In the genomic region with DNA sequence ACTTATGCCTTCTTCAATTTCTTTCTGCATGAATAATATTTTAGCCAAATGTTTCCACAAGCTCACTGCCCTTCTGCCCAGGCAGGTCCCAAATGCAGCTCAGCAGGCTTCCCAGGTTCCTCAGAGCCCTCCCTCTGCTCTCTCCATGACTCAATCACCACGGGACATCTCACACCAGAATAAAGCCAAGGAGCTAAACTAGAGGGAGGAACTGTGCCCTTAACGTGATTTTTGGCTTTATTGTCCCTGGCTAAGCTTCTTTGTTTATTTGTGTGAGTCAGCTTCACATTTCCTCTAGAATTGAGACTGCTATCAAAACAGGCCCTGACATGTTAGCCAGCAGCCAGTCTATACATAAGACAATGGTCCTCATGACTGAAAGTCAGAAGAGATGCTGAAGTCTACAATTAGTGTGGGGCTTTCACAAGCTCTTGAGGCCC, we compare ENCODE assay signal across 9 cellular contexts.
DNase-seq lines count a peak whose midpoint lies in the region; ATAC-seq, FAIRE-seq and TF ChIP-seq lines count a peak whose summit lies in the region.
"Had no signal": no experiment of that assay in that cellular context is flagged by ENCODE, and none has a peak within 500 bp of the region (broad histone marks: within the 10 kb centered on the region; RNA-seq: fewer than 3 reads in every experiment).

No MANE protein-coding gene starts in this region.

- H4K20me1 ChIP-seq in GM12878 (ENCODE audit: control insufficient read depth, insufficient read depth), result no peaks in the 10 kb centered on the region

- no peaks in the 10 kb centered on the region for H3K4me1 ChIP-seq in GM12878 (ENCODE audit: control insufficient read depth, insufficient read depth, low read length)
- no peaks in the 10 kb centered on the region for H3K4me1 ChIP-seq in effector memory CD4-positive, alpha-beta T cell (ENCODE audit: control insufficient read depth, insufficient read depth, low read length, poor library complexity, severe bottlenecking)

- ATAC-seq in GM18861 (IDR thresholded peaks at IDR 0.05; ENCODE audit: unreplicated experiment) (peak; percentile 71), HG03469 (IDR thresholded peaks at IDR 0.05; ENCODE audit: unreplicated experiment) (peak; percentile 29), GM12878 (peak; percentile 68)

- no peak for TF ChIP-seq POLR2A in GM12878 (IDR thresholded peaks at IDR 0.05; ENCODE audit: low read depth, low read length)

- H3K9me3 ChIP-seq in GM12878 (replicated peaks; ENCODE audit: control insufficient read depth, insufficient read depth, low read length), result no peaks in the 10 kb centered on the region; the same call in 1 of the 3 replicates
- no peaks in the 10 kb centered on the region for H3K9me3 ChIP-seq in effector memory CD4-positive, alpha-beta T cell (ENCODE audit: control insufficient read depth, low read length)

- 2% methylated on average over 2 of the region's 2 CpGs for WGBS in GM12878 (ENCODE audit: insufficient coverage, insufficient replicate concordance, low lambda C conversion rate, missing lambda C conversion rate)

- peak overlapping the region; percentile 44; the same call in 1 of the 2 replicates for H3K4me2 ChIP-seq in GM12878 (ENCODE audit: control insufficient read depth, insufficient read depth)

- peak overlapping the region; percentile 56 for H2AFZ ChIP-seq in GM12878 (ENCODE audit: control insufficient read depth, low read depth, low read length)

- H3K9ac ChIP-seq in GM12878 (ENCODE audit: control insufficient read depth, insufficient read depth, low read length), result no peak overlapping the region

- CTCF ChIA-PET in GM12878 (lab: Yijun Ruan, JAX), result interaction anchor here (0.6 to 1.4 kb wide), 3 partner anchors 10 to 166 kb away, joined by 3 to 4 read pairs (median 4); no protein-coding TSS in a partner anchor

- DNase-seq in GM12878 (ENCODE audit: low read depth, low spot score), result peak; percentile 33
- DNase-seq in retinal pigment epithelial cell (ENCODE audit: low read depth), result peak; percentile 65
- no peak for DNase-seq in effector memory CD4-positive, alpha-beta T cell
- DNase-seq in activated T-cell treated with anti-CD3 and anti-CD28 coated beads, Interleukin-2, amount 50 U/mL, for 1 hour, result no peak
- DNase-seq in coronary artery (ENCODE audit: low spot score), result no peak
- no peak for DNase-seq in NCI-H510A (lab: John Stamatoyannopoulos, UW)

- intact Hi-C loops in GM12878 (cut with micrococcal nuclease; ENCODE audit: unreplicated experiment), result no loop called here

- RAD21 ChIA-PET in GM12878 (lab: Charles Lee; ENCODE audit: unreplicated experiment), result interaction anchor here (0.9 kb wide), 1 partner anchor 275 kb away, joined by 3 read pairs; no protein-coding TSS in a partner anchor

- H3K4me3 ChIP-seq in GM12878 (no peak overlapping the region), retinal pigment epithelial cell (ENCODE audit: low read length) (no peak overlapping the region), coronary artery (no peak overlapping the region)
- H3K4me3 ChIP-seq in effector memory CD4-positive, alpha-beta T cell (ENCODE audit: insufficient read depth, low read depth, low read length, poor library complexity, severe bottlenecking), result no peak overlapping the region

- 0 out of 4 replicates have a peak, but pooled peaks of 1 of the 2 experiments have one; percentile 11 for TF ChIP-seq EP300 in GM12878 (IDR thresholded peaks at IDR 0.05; ENCODE audit: borderline replicate concordance in 1 of 2, control insufficient read depth in 1 of 2, low read depth in 2 of 2, low read length in 2 of 2)

- SMC1A ChIA-PET in GM12878 (lab: Charles Lee; ENCODE audit: uncharacterized antibody, unreplicated experiment), result interaction anchor here (0.9 kb wide), 1 partner anchor 158 kb away, joined by 3 read pairs; no protein-coding TSS in a partner anchor

- H3K79me2 ChIP-seq in GM12878 (ENCODE audit: control insufficient read depth, insufficient read depth, low read length), result no peaks in the 10 kb centered on the region

- H3K27ac ChIP-seq in GM12878 (ENCODE audit: control insufficient read depth, insufficient read depth) (no peak overlapping the region), coronary artery (peak overlapping the region in 1 of 2 donors; percentile 13)
- H3K27ac ChIP-seq in effector memory CD4-positive, alpha-beta T cell (ENCODE audit: insufficient read depth, low read length, poor library complexity, severe bottlenecking), result no peak overlapping the region

- TF ChIP-seq RAD21 in GM12878 (IDR thresholded peaks at IDR 0.05; ENCODE audit: insufficient read depth, low read depth, low read length), result no peak

- POLR2A ChIA-PET in GM12878 (lab: Charles Lee), result no interaction called here

- H3K27me3 ChIP-seq in GM12878 (replicated peaks in 1 of 2; ENCODE audit: control insufficient read depth in 2 of 2, insufficient read depth in 2 of 2, low read length in 1 of 2), result no peaks in the 10 kb centered on the region
- no peaks in the 10 kb centered on the region for H3K27me3 ChIP-seq in effector memory CD4-positive, alpha-beta T cell (replicated peaks; ENCODE audit: control insufficient read depth, insufficient read depth, low read length, poor library complexity, severe bottlenecking)

- in situ Hi-C loops in GM12878 (cut with MboI), result no loop called here

- no TSS peak for BruUV-seq in GM12878 (replicated peaks; lab: Mats Ljungman, UMichigan)

- TF ChIP-seq CTCF in GM12878 (IDR thresholded peaks at IDR 0.05 in 2 of 3, conservative IDR thresholded peaks at IDR 0.05 in 1 of 3; ENCODE audit: control insufficient read depth in 2 of 3, extremely low read depth in 1 of 3, insufficient read depth in 1 of 3, low read depth in 3 of 3, low read length in 3 of 3) (no peak), retinal pigment epithelial cell (conservative IDR thresholded peaks at IDR 0.05; ENCODE audit: low read depth, low read length) (no peak), coronary artery (IDR thresholded peaks at IDR 0.05) (no peak)

- no peaks in the 10 kb centered on the region for H3K36me3 ChIP-seq in GM12878 (ENCODE audit: control insufficient read depth in 2 of 2, insufficient read depth in 2 of 2, low read length in 1 of 2)
- no peaks in the 10 kb centered on the region for H3K36me3 ChIP-seq in effector memory CD4-positive, alpha-beta T cell (ENCODE audit: control insufficient read depth, insufficient read depth, low read length)

- FAIRE-seq in GM12878 (lab: Jason Lieb, UNC), result no peak
- FAIRE-seq: TTC549 had no signal

TF ChIP-seq in GM12878, 131 proteins besides CTCF, POLR2A, EP300 and RAD21 (continues in another document):
- TF ChIP-seq MYC (IDR thresholded peaks at IDR 0.05; ENCODE audit: insufficient read depth, insufficient read length, insufficient replicate concordance, low read length, severe bottlenecking) (no peak), MTA2 (IDR thresholded peaks at IDR 0.05; ENCODE audit: low read depth) (0 out of 2 replicates have a peak, but pooled peaks have one; percentile 34), RUNX3 (IDR thresholded peaks at IDR 0.05; ENCODE audit: low read length) (peak; percentile 7; the same call in 1 of the 2 replicates), CHD4 (IDR thresholded peaks at IDR 0.05) (no peak), JUNB (IDR thresholded peaks at IDR 0.05) (peak; percentile 42; the same call in 1 of the 2 replicates), RAD51 (IDR thresholded peaks at IDR 0.05) (no peak), SP1 (IDR thresholded peaks at IDR 0.05; ENCODE audit: low read depth, low read length) (no peak), IKZF2 (IDR thresholded peaks at IDR 0.05) (peak; percentile 33 to 35; a peak in 2 of 4 replicates), KLF5 (IDR thresholded peaks at IDR 0.05; ENCODE audit: partially characterized antibody) (no peak), SPI1 (IDR thresholded peaks at IDR 0.05; ENCODE audit: borderline replicate concordance, insufficient read depth, low read depth, low read length) (0 out of 2 replicates have a peak, but pooled peaks have one; percentile 20), SRF (IDR thresholded peaks at IDR 0.05; ENCODE audit: low read depth in 2 of 2, low read length in 2 of 2) (no peak), FOXM1 (IDR thresholded peaks at IDR 0.05; ENCODE audit: low read depth, low read length) (0 out of 2 replicates have a peak, but pooled peaks have one; percentile 32), STAT1 (conservative IDR thresholded peaks at IDR 0.05) (no peak), TCF12 (IDR thresholded peaks at IDR 0.05; ENCODE audit: low read depth, low read length) (no peak), NFIC (IDR thresholded peaks at IDR 0.05; ENCODE audit: low read depth, low read length) (0 out of 2 replicates have a peak, but pooled peaks have one; percentile 39)
- TF ChIP-seq, protein P1, sequence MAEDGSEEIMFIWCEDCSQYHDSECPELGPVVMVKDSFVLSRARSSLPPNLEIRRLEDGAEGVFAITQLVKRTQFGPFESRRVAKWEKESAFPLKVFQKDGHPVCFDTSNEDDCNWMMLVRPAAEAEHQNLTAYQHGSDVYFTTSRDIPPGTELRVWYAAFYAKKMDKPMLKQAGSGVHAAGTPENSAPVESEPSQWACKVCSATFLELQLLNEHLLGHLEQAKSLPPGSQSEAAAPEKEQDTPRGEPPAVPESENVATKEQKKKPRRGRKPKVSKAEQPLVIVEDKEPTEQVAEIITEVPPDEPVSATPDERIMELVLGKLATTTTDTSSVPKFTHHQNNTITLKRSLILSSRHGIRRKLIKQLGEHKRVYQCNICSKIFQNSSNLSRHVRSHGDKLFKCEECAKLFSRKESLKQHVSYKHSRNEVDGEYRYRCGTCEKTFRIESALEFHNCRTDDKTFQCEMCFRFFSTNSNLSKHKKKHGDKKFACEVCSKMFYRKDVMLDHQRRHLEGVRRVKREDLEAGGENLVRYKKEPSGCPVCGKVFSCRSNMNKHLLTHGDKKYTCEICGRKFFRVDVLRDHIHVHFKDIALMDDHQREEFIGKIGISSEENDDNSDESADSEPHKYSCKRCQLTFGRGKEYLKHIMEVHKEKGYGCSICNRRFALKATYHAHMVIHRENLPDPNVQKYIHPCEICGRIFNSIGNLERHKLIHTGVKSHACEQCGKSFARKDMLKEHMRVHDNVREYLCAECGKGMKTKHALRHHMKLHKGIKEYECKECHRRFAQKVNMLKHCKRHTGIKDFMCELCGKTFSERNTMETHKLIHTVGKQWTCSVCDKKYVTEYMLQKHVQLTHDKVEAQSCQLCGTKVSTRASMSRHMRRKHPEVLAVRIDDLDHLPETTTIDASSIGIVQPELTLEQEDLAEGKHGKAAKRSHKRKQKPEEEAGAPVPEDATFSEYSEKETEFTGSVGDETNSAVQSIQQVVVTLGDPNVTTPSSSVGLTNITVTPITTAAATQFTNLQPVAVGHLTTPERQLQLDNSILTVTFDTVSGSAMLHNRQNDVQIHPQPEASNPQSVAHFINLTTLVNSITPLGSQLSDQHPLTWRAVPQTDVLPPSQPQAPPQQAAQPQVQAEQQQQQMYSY (CRISPR knock-in tag; IDR thresholded peaks at IDR 0.05), result no peak

Comparison
In these comparisons a context has a peak if more than half of its experiments do, and no peak if none do; other contexts are left out.
1. DNase-seq: peak in GM12878 (single experiment) and retinal pigment epithelial cell (single experiment); none in effector memory CD4-positive, alpha-beta T cell (0 of 3), activated T-cell treated with anti-CD3 and anti-CD28 coated beads, Interleukin-2, amount 50 U/mL, for 1 hour (single experiment), coronary artery (single experiment) and NCI-H510A (single experiment).
2. Peak in every context shown above with its lines, with median percentiles within 50 percentile points of each other: ATAC-seq.